In the genomic region with DNA sequence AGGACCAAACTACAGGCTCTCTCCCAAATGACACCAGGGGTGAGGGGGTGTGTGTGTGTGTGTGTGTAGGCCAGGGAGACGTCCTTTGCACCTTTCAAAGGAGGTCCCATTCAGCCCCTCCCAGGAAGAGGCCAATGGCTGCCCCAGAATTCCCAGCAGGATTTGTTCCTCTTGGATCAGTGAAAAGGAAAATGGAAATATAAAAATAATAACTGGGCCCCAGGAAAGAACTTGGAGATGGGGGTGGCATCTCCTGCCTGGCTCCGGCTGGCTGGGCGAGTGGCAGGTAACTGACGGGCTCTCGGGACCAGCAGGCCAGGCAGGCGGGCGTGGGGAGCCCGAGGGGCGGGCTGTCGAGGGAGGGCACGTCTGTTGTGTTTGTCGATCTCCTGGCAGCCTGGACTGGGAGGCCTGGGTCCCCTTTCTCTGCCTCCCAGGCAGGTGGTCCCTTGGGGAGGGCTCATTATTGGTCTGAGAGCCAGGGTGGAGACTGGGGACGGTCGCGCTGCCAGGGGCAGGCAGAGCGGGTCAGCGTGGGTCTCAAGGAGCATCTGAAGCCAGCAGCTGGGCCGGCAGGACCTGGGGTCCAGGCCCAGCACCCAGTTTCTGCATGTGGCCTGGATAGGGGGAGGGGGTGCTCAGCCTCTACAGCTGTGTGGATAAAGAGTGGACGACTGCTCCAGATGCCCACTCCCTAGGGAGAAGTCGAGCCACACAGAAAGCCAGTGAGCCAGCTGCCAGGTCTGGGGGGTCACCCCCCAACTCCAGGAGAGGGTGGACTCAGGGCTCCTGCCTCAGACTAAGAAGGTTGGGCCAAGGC, we compare ENCODE assay signal across 8 cellular contexts. TPM values are rescaled to one million over a fixed set of nuclear protein-coding genes. Genes with fewer than 3 reads are reported as not detected.
DNase-seq lines count a peak whose midpoint lies in the region; TF ChIP-seq lines count a peak whose summit lies in the region.

No MANE protein-coding gene starts in this region.

- H3K4me3 Mint-ChIP-seq in Calu3 (ENCODE audit: low read depth, unreplicated experiment) (peak overlapping the region; percentile 34), IgD-negative memory B cell (peak overlapping the region; percentile 57 to 89 (median 82)), brain (peak overlapping the region; percentile 64 to 82 (median 80)), nephron progenitor cell (peak overlapping the region; percentile 73)

- peaks cover 14% of the 10 kb centered on the region for H3K4me1 Mint-ChIP-seq in Calu3 (ENCODE audit: low read depth, unreplicated experiment)
- peaks cover 12 to 39% (median 36%) of the 10 kb centered on the region in 3 donors for H3K4me1 Mint-ChIP-seq in IgD-negative memory B cell
- H3K4me1 Mint-ChIP-seq in brain: peaks cover 60% of the 10 kb centered on the region
- peaks cover 48% of the 10 kb centered on the region for H3K4me1 Mint-ChIP-seq in nephron progenitor cell

- CTCF ChIA-PET in Calu3 (lab: Charles Lee): no interaction called here

- intact Hi-C loops in Calu3 (cut with micrococcal nuclease; ENCODE audit: unreplicated experiment): no loop called here
- intact Hi-C loops in head of caudate nucleus (cut with DNase I): loop anchor here (5.0 kb wide), 1 partner anchor 45 kb away; no protein-coding TSS in a partner anchor

- H3K9me3 Mint-ChIP-seq in Calu3 (ENCODE audit: low read depth, unreplicated experiment) (no peaks in the 10 kb centered on the region), IgD-negative memory B cell (no peaks in the 10 kb centered on the region), brain (peaks cover 0 to 3% (median 0%) of the 10 kb centered on the region in 5 experiments), nephron progenitor cell (no peaks in the 10 kb centered on the region)

- H3K36me3 Mint-ChIP-seq in Calu3 (ENCODE audit: insufficient read depth, unreplicated experiment) (peaks cover 9% of the 10 kb centered on the region), IgD-negative memory B cell (no peaks in the 10 kb centered on the region), brain (no peaks in the 10 kb centered on the region), nephron progenitor cell (ENCODE audit: low read depth) (no peaks in the 10 kb centered on the region)

- H3K27me3 Mint-ChIP-seq in Calu3 (ENCODE audit: unreplicated experiment) (peaks cover 65% of the 10 kb centered on the region), IgD-negative memory B cell (peaks cover 6% of the 10 kb centered on the region), brain (peaks cover 16% of the 10 kb centered on the region), nephron progenitor cell (ENCODE audit: low read depth, poor library complexity) (peaks cover 15% of the 10 kb centered on the region)

- DNase-seq in Calu3 (no peak), nephron progenitor cell (no peak), HuH-7 (ENCODE audit: low spot score) (no peak), head of caudate nucleus (no peak), NCI-H1105 (lab: John Stamatoyannopoulos, UW) (no peak), KG1 (lab: John Stamatoyannopoulos, UW) (no peak)

- H3K27ac Mint-ChIP-seq in Calu3 (ENCODE audit: unreplicated experiment): no peak overlapping the region
- peak overlapping the region in 2 of 3 donors; percentile 75 to 80 for H3K27ac Mint-ChIP-seq in IgD-negative memory B cell
- H3K27ac Mint-ChIP-seq in brain: peak overlapping the region; percentile 53 to 90 (median 81)
- H3K27ac Mint-ChIP-seq in nephron progenitor cell: peak overlapping the region; percentile 72

- TF ChIP-seq CTCF in Calu3 (IDR thresholded peaks at IDR 0.05; ENCODE audit: unreplicated experiment) (no peak), brain (conservative IDR thresholded peaks at IDR 0.05) (no peak), nephron progenitor cell (IDR thresholded peaks at IDR 0.05) (no peak)

- BruUV-seq in Calu3 (replicated peaks; lab: Mats Ljungman, UMichigan): no TSS peak

RNA-seq across cellular contexts. Expression of gene NOL4L, which starts 3.1 kb away (rescaled TPM):
- total RNA-seq in Calu3 (2022): 46.9 and 55.7 TPM in 2 replicates
- polyA plus RNA-seq in IgD-negative memory B cell (7.3 TPM), brain (ENCODE audit: insufficient read depth, low read depth, low replicate concordance) (36.1 TPM)
